ENCODE assay signal across 23 cellular contexts in genomic region chr10:13038346-13038745, GRCh38. TPM values are rescaled to one million over a fixed set of nuclear protein-coding genes. Genes with fewer than 3 reads are reported as not detected.
"Had no signal": no experiment of that assay in that cellular context is flagged by ENCODE, and none has a peak within 500 bp of the region (broad histone marks: within the 10 kb centered on the region; RNA-seq: fewer than 3 reads in every experiment).

No MANE protein-coding gene starts in this region.

- H3K27me3 ChIP-seq: left lung, spleen, tibial nerve had no signal

- H3K4me1 ChIP-seq: foreskin keratinocyte, left lung, lower lobe of right lung, spleen, tibial nerve had no signal

- DNase-seq: activated CD4-positive, alpha-beta memory T cell treated with anti-CD3 and anti-CD28 coated beads for 36 hours; activated CD4-positive, alpha-beta T cell treated with anti-CD3 and anti-CD28 coated beads for 48 hours; activated CD8-positive, alpha-beta memory T cell treated with anti-CD3 and anti-CD28 coated beads, Interleukin-2, amount 50 U/mL, for 48 hours; activated gamma-delta T cell treated with Interleukin-2 at 50 U/mL for 16 hours; activated naive CD8-positive, alpha-beta T cell treated with anti-CD3 and anti-CD28 coated beads, Interleukin-2, amount 50 U/mL, for 24 hours; activated T-cell treated with anti-CD3 and anti-CD28 coated beads, Interleukin-2, amount 50 U/mL, for 24 hours; amygdala; central memory CD4-positive, alpha-beta T cell; foreskin keratinocyte; kidney glomerular epithelial cell; left lung; lower lobe of right lung; mesendoderm; mucosa of descending colon; posterior cingulate gyrus; right cardiac atrium; spleen; stimulated activated naive CD4-positive, alpha-beta T cell treated with Interleukin-2 at 50 U/mL for 16 hours had no signal

- ATAC-seq: activated naive CD8-positive, alpha-beta T cell treated with anti-CD3 and anti-CD28 coated beads, Interleukin-2, amount 50 U/mL, for 24 hours; activated T-helper 17 cell treated with anti-CD3 and anti-CD28 coated beads, Interleukin-2, amount 50 U/mL, for 72 hours; foreskin keratinocyte; left lung; lower lobe of right lung; mucosa of descending colon; right cardiac atrium had no signal

- H3K4me3 ChIP-seq: esophagus muscularis mucosa, left lung, lower lobe of right lung, mucosa of descending colon, spleen, tibial nerve had no signal

- H3K36me3 ChIP-seq: esophagus muscularis mucosa, left lung, lower lobe of right lung, spleen, tibial nerve had no signal

- H3K9me3 ChIP-seq: esophagus muscularis mucosa, left lung, lower lobe of right lung, mucosa of descending colon, tibial nerve had no signal

- H3K27ac ChIP-seq: esophagus muscularis mucosa, foreskin keratinocyte, left lung, lower lobe of right lung, spleen, tibial nerve, VCaP had no signal

RNA-seq across cellular contexts. Expression of gene CCDC3, which starts 36.8 kb away (rescaled TPM):
- total RNA-seq: activated CD8-positive, alpha-beta memory T cell treated with anti-CD3 and anti-CD28 coated beads for 36 hours had no signal
